ENCODE assay signal across 1 cellular context in the genomic region with DNA sequence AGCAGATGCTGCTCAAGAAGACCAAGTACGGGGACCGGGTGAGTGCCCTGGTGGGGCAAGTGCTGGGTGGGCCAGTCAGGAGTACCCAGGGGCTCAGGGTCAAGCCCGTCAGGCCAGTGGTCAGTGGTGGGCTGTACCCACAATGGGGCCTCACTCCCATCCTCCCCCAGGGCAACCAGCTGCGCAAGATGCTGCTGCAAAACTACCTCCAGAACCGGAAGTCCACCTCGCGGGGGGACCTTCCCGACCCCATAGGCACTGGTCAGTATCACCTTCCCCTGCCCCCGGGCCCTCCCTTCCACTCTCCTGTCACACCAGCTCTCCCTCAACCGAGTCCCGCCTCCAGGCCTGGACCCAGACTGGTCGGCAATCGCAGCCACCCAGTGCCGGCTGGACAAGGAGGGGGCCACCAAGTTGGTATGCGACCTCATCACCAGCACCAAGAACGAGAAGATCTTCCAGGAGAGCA.
TF ChIP-seq lines count a peak whose summit lies in the region.

No MANE protein-coding gene starts in this region.

TF ChIP-seq in SK-N-SH, 30 proteins besides CTCF, POLR2A, EP300 and RAD21:
- TF ChIP-seq, protein P1, sequence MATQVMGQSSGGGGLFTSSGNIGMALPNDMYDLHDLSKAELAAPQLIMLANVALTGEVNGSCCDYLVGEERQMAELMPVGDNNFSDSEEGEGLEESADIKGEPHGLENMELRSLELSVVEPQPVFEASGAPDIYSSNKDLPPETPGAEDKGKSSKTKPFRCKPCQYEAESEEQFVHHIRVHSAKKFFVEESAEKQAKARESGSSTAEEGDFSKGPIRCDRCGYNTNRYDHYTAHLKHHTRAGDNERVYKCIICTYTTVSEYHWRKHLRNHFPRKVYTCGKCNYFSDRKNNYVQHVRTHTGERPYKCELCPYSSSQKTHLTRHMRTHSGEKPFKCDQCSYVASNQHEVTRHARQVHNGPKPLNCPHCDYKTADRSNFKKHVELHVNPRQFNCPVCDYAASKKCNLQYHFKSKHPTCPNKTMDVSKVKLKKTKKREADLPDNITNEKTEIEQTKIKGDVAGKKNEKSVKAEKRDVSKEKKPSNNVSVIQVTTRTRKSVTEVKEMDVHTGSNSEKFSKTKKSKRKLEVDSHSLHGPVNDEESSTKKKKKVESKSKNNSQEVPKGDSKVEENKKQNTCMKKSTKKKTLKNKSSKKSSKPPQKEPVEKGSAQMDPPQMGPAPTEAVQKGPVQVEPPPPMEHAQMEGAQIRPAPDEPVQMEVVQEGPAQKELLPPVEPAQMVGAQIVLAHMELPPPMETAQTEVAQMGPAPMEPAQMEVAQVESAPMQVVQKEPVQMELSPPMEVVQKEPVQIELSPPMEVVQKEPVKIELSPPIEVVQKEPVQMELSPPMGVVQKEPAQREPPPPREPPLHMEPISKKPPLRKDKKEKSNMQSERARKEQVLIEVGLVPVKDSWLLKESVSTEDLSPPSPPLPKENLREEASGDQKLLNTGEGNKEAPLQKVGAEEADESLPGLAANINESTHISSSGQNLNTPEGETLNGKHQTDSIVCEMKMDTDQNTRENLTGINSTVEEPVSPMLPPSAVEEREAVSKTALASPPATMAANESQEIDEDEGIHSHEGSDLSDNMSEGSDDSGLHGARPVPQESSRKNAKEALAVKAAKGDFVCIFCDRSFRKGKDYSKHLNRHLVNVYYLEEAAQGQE (IDR thresholded peaks at IDR 0.05; ENCODE audit: low read depth, low read length), result no peak
- no peak for TF ChIP-seq SIN3A (IDR thresholded peaks at IDR 0.05; ENCODE audit: borderline replicate concordance, low read depth, low read length)
- no peak for TF ChIP-seq TCF12 (IDR thresholded peaks at IDR 0.05)
- TF ChIP-seq TAF1 (IDR thresholded peaks at IDR 0.05; ENCODE audit: borderline replicate concordance, low read depth, low read length), result no peak
- TF ChIP-seq SMC3 (IDR thresholded peaks at IDR 0.05; ENCODE audit: low read depth, low read length), result no peak
- TF ChIP-seq, protein P2, sequence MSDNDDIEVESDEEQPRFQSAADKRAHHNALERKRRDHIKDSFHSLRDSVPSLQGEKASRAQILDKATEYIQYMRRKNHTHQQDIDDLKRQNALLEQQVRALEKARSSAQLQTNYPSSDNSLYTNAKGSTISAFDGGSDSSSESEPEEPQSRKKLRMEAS (IDR thresholded peaks at IDR 0.05; ENCODE audit: low read depth), result no peak
- TF ChIP-seq GATA2 (CRISPR knock-in tag; IDR thresholded peaks at IDR 0.05), result no peak
- no peak for TF ChIP-seq RCOR1 (IDR thresholded peaks at IDR 0.05; ENCODE audit: low read length)
- no peak for TF ChIP-seq FOXM1 (IDR thresholded peaks at IDR 0.05; ENCODE audit: low read depth)
- TF ChIP-seq NFIC (IDR thresholded peaks at IDR 0.05; ENCODE audit: borderline replicate concordance), result no peak
- TF ChIP-seq, protein P3, sequence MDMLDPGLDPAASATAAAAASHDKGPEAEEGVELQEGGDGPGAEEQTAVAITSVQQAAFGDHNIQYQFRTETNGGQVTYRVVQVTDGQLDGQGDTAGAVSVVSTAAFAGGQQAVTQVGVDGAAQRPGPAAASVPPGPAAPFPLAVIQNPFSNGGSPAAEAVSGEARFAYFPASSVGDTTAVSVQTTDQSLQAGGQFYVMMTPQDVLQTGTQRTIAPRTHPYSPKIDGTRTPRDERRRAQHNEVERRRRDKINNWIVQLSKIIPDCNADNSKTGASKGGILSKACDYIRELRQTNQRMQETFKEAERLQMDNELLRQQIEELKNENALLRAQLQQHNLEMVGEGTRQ (IDR thresholded peaks at IDR 0.05; ENCODE audit: borderline replicate concordance, low read depth, low read length), result no peak
- no peak for TF ChIP-seq FOSL2 (IDR thresholded peaks at IDR 0.05; ENCODE audit: borderline replicate concordance, low read depth)
- no peak for TF ChIP-seq GABPA (IDR thresholded peaks at IDR 0.05; ENCODE audit: low read depth)
- no peak for TF ChIP-seq NRF1 (IDR thresholded peaks at IDR 0.05; ENCODE audit: low read depth, low read length)
